ENCODE assay signal across 8 cellular contexts in genomic region chr22:50507991-50508884, GRCh38. TPM values are rescaled to one million over a fixed set of nuclear protein-coding genes. Genes with fewer than 3 reads are reported as not detected.
DNase-seq lines count a peak whose midpoint lies in the region; ATAC-seq, FAIRE-seq and TF ChIP-seq lines count a peak whose summit lies in the region.

NCAPH2 (plus strand) TSS chr22:50508224; CDS start chr22:50508338, 114 bp downstream.

- peaks cover 17% of the 10 kb centered on the region for H3K4me1 ChIP-seq in keratinocyte (ENCODE audit: control insufficient read depth, extremely low read depth, insufficient read depth, low read length)

- CTCF ChIA-PET in AG04450 (lab: Charles Lee): interaction anchor here (0.7 to 4.2 kb wide), 5 partner anchors 10 to 112 kb away, joined by 4 to 28 read pairs (median 5); partner anchors contain the start of genes SCO2 and SYCE3

- no peaks in the 10 kb centered on the region for H4K20me1 ChIP-seq in keratinocyte (ENCODE audit: control insufficient read depth, extremely low read depth, insufficient read depth, low read length)

- H3K79me2 ChIP-seq in keratinocyte (ENCODE audit: control insufficient read depth, insufficient read depth, low read length): peaks cover 39% of the 10 kb centered on the region

- H2AFZ ChIP-seq in keratinocyte (ENCODE audit: control insufficient read depth, low read length): peak within 1 kb of the TSS; percentile 97

- no peak for FAIRE-seq in keratinocyte (lab: Jason Lieb, UNC)

- TF ChIP-seq CTCF in AG04450 (IDR thresholded peaks at IDR 0.05; ENCODE audit: low read depth, low read length) (no peak), keratinocyte (optimal IDR thresholded peaks at IDR 0.05 in 1 of 3, IDR thresholded peaks at IDR 0.05 in 1 of 3, conservative IDR thresholded peaks at IDR 0.05 in 1 of 3; ENCODE audit: extremely low read depth in 1 of 3, insufficient read depth in 2 of 3, low read length in 3 of 3) (no peak)

- no peaks in the 10 kb centered on the region; the same call in 1 of the 2 replicates for H3K9me3 ChIP-seq in AG04450 (ENCODE audit: control insufficient read depth, insufficient read depth, low read length)
- no peaks in the 10 kb centered on the region for H3K9me3 ChIP-seq in keratinocyte (ENCODE audit: control insufficient read depth, low read depth, low read length)

- dilution Hi-C loops in keratinocyte (cut with MboI; ENCODE audit: extremely low pct_ligation_motif_present, low sequenced_read_pairs): no loop called here

- POLR2A ChIA-PET in AG04450 (lab: Yijun Ruan, JAX): interaction anchor here (0.5 to 1.9 kb wide), 7 partner anchors 10 to 74 kb away, joined by 3 to 29 read pairs (median 3); partner anchors contain the start of genes CHKB and SCO2

- H3K27me3 ChIP-seq in AG04450 (ENCODE audit: control insufficient read depth, insufficient read depth, low read length) (no peaks in the 10 kb centered on the region), keratinocyte (ENCODE audit: control insufficient read depth, extremely low read depth, insufficient read depth, low read length) (no peaks in the 10 kb centered on the region)

- peak within 1 kb of the TSS; percentile 90 for H3K9ac ChIP-seq in keratinocyte (ENCODE audit: control insufficient read depth, extremely low read depth, insufficient read depth, low read length)

- DNase-seq in AG04450 (ENCODE audit: low read depth, low spot score) (peak; percentile 90), NCI-H345 treated with DMSO at 0.1 percent for 48 hours (lab: John Stamatoyannopoulos, UW; ENCODE audit: unreplicated experiment) (peak; percentile 69), cerebellar cortex (ENCODE audit: low spot score) (peak; percentile 96), keratinocyte (ENCODE audit: low read depth, low spot score) (no peak)
- DNase-seq in stimulated activated CD4-positive, alpha-beta T cell treated with anti-CD3 and anti-CD28 coated beads, Interleukin-12 subunit alpha, Interleukin-12 subunit beta, amount 100 ng/mL, for 4 hours: peak; percentile 98

- peak; percentile 76 for ATAC-seq in GM18909 (IDR thresholded peaks at IDR 0.05; ENCODE audit: poor library complexity, unreplicated experiment)
- ATAC-seq in HG03159 (IDR thresholded peaks at IDR 0.05; ENCODE audit: unreplicated experiment): peak; percentile 75
- ATAC-seq in activated CD4-positive, CD25-positive, alpha-beta regulatory T cell treated with anti-CD3 and anti-CD28 coated beads, Interleukin-2, amount 50 U/mL, for 24 hours: peak; percentile 67 to 79

- H3K4me2 ChIP-seq in keratinocyte (ENCODE audit: control insufficient read depth, extremely low read depth, insufficient read depth, low read depth, low read length): peak within 1 kb of the TSS; percentile 89

- peak within 1 kb of the TSS; percentile 99 for H3K4me3 ChIP-seq in AG04450 (ENCODE audit: low read depth, low read length)
- H3K4me3 ChIP-seq in keratinocyte (ENCODE audit: control insufficient read depth in 2 of 3, extremely low read depth in 1 of 3, insufficient read depth in 2 of 3, low read depth in 1 of 3, low read length in 3 of 3): peak within 1 kb of the TSS; percentile 87 to 92 (median 89)

- H3K9me1 ChIP-seq in keratinocyte (ENCODE audit: control insufficient read depth, extremely low read depth, insufficient read depth, low read length): no peaks in the 10 kb centered on the region

- H3K27ac ChIP-seq in AG04450 (ENCODE audit: low read depth, low read length) (peak within 1 kb of the TSS; percentile 68), keratinocyte (ENCODE audit: control insufficient read depth, insufficient read depth, low read length) (peak within 1 kb of the TSS; percentile 80)

- H3K36me3 ChIP-seq in keratinocyte (ENCODE audit: control insufficient read depth in 2 of 2, extremely low read depth in 1 of 2, insufficient read depth in 2 of 2, low read length in 2 of 2): peaks cover 6 to 9% of the 10 kb centered on the region in 2 experiments

RNA-seq across cellular contexts. Expression of gene NCAPH2, which starts in this region (rescaled TPM):
- polyA plus RNA-seq in AG04450 (2011; rRNA removed) (10.4 and 13.2 TPM in 2 replicates), keratinocyte (11.0 to 16.4 TPM (median 11.4 TPM) in 3 replicates)
- 17.6 and 19.2 TPM in 2 replicates for polyA minus RNA-seq in AG04450 (2011; rRNA and poly(A)+ RNA removed)
- 7.2 TPM for polyA plus RNA-seq in keratinocyte (2011; ENCODE audit: low read depth)
- polyA plus RNA-seq in keratinocyte (2011; cell fraction: cytosol; rRNA removed): 7.3 and 9.1 TPM in 2 replicates
- polyA plus RNA-seq in keratinocyte (2011; cell fraction: nucleus; rRNA removed): 18.5 and 20.4 TPM in 2 replicates
- 11.4 and 22.5 TPM in 2 replicates for polyA plus RNA-seq in keratinocyte (2012; ENCODE audit: low replicate concordance)
- 12.1 to 31.3 TPM (median 15.6 TPM) in 3 replicates for polyA minus RNA-seq in keratinocyte
- polyA minus RNA-seq in keratinocyte (2011; cell fraction: cytosol; rRNA and poly(A)+ RNA removed): 25.3 TPM
- polyA minus RNA-seq in keratinocyte (2011; cell fraction: nucleus; rRNA and poly(A)+ RNA removed): 7.0 and 7.7 TPM in 2 replicates
